Comparison of ENCODE assay signal across 20 cellular contexts in the genomic region with DNA sequence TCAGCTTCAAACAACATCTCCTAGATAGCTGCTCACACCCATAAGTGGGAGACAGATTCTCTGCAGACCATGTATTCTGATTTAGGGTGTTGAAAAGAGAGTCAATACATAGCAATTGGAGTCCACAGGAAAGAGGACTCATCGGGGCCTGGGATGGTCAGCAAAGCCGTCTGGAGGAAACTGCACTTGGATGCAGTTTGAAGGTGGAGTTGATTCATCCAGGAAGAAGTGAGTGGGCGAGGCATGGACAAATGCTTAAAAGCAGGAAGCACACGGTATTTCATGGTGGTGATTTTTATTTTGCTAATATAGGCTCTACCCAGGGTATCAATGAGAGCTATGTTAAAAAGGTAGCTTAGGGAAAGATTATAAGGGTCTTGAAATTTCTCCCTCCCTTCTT. TPM values are rescaled to one million over a fixed set of nuclear protein-coding genes. Genes with fewer than 3 reads are reported as not detected.
DNase-seq lines count a peak whose midpoint lies in the region; ATAC-seq lines count a peak whose summit lies in the region.
"Had no signal": no experiment of that assay in that cellular context is flagged by ENCODE, and none has a peak within 500 bp of the region (broad histone marks: within the 10 kb centered on the region; RNA-seq: fewer than 3 reads in every experiment).

No MANE protein-coding gene starts in this region.

- peak; percentile 22 for DNase-seq in EL
- DNase-seq in M059J (ENCODE audit: low read depth): peak; percentile 7
- DNase-seq in dermis blood vessel endothelial cell: peak; percentile 71
- no peak for DNase-seq in left colon
- no peak for DNase-seq in NCI-H2029 treated with DMSO at 0.1 percent for 48 hours (lab: John Stamatoyannopoulos, UW)
- DNase-seq in RPMI8226: no peak
- no peak for DNase-seq in NCI-H187 (lab: John Stamatoyannopoulos, UW)
- DNase-seq: CD4-positive, alpha-beta T cell; DMS153; NCI-H1092; NCI-H1436 treated with DMSO at 0.1 percent for 48 hours; NCI-H2081 treated with DMSO at 0.1 percent for 48 hours; NCI-H446 treated with DMSO at 0.1 percent for 48 hours; NK-92 treated with Interleukin-12 subunit alpha and Interleukin-12 subunit beta, amount 100 ng/mL, for 24 hours; SHP77 treated with DMSO at 0.1 percent for 48 hours; SK-N-SH had no signal

- ATAC-seq in left colon (peak; percentile 62), HG02588 (IDR thresholded peaks at IDR 0.05; ENCODE audit: unreplicated experiment) (no peak)

- intact Hi-C loops in left colon (cut with DNase I, micrococcal nuclease): no loop called here

RNA-seq across cellular contexts. Expression of a gene that starts 36.8 kb away (rescaled TPM):
- 1.6 and 2.0 TPM in 2 replicates for total RNA-seq in M059J (2014; rRNA removed; shearing (Covaris generic))
- 0.65 and 0.85 TPM in 2 replicates for total RNA-seq in dermis blood vessel endothelial cell
- total RNA-seq in left colon: 1 to 10 TPM in 1 of 2 donors, under 1 TPM in 1; 0.76 to 1.0 TPM
- total RNA-seq: B cell; CD4-positive, alpha-beta T cell; MCF 10A; RPMI7951 had no signal

Comparison
In these comparisons a context has a peak if more than half of its experiments do, and no peak if none do; other contexts are left out.
1. DNase-seq: peak in EL (single experiment), M059J (single experiment) and dermis blood vessel endothelial cell (single experiment); none in left colon (0 of 2), NCI-H2029 treated with DMSO at 0.1 percent for 48 hours (single experiment), RPMI8226 (single experiment) and NCI-H187 (0 of 2).